In genomic region chr17:21286066-21286770, GRCh38 we compare ENCODE assay signal across 8 cellular contexts. TPM values are rescaled to one million over a fixed set of nuclear protein-coding genes. Genes with fewer than 3 reads are reported as not detected.
DNase-seq lines count a peak whose midpoint lies in the region; ATAC-seq and TF ChIP-seq lines count a peak whose summit lies in the region.

No MANE protein-coding gene starts in this region.

- peak overlapping the region; percentile 95 for H3K27ac Mint-ChIP-seq in activated naive CD4-positive, alpha-beta T cell treated with anti-CD3 and anti-CD28 coated beads for 36 hours
- H3K27ac Mint-ChIP-seq in activated CD8-positive, alpha-beta T cell treated with anti-CD3 and anti-CD28 coated beads, Interleukin-2, amount 10 ng/mL, durations not matched to agents 7 days and 5 days = peak overlapping the region; percentile 94

- no peak overlapping the region for H3K4ac ChIP-seq in neuronal stem cell (ENCODE audit: low read length)

- peak overlapping the region; percentile 31 for H2AFZ ChIP-seq in neuronal stem cell (ENCODE audit: low read length)

- no peak overlapping the region for H3K23ac ChIP-seq in neuronal stem cell (ENCODE audit: low read depth, low read length, poor library complexity)

- no CpG with 5 or more reads among the region's 16 CpGs for WGBS in neuronal stem cell (ENCODE audit: extremely low coverage in 2 of 2, insufficient read length in 2 of 2, insufficient replicate concordance in 1 of 2), 2 donors

- TF ChIP-seq CTCF in foreskin keratinocyte (conservative IDR thresholded peaks at IDR 0.05) = no peak

- H3K4me1 Mint-ChIP-seq in activated naive CD4-positive, alpha-beta T cell treated with anti-CD3 and anti-CD28 coated beads for 36 hours (ENCODE audit: low read depth) = peaks cover 60% of the 10 kb centered on the region
- H3K4me1 Mint-ChIP-seq in activated CD8-positive, alpha-beta T cell treated with anti-CD3 and anti-CD28 coated beads, Interleukin-2, amount 10 ng/mL, durations not matched to agents 7 days and 5 days (ENCODE audit: low read depth) = peaks cover 43% of the 10 kb centered on the region

- H3K27me3 ChIP-seq in foreskin keratinocyte = no peaks in the 10 kb centered on the region
- peaks cover 0 to 25% (median 20%) of the 10 kb centered on the region in 3 experiments for H3K27me3 ChIP-seq in neuronal stem cell (ENCODE audit: control insufficient read depth in 3 of 3, insufficient read depth in 3 of 3, low read depth in 1 of 3, low read length in 3 of 3)

- H4K91ac ChIP-seq in neuronal stem cell (ENCODE audit: low read depth, low read length, poor library complexity) = no peak overlapping the region

- H3K27ac ChIP-seq in foreskin keratinocyte (peak overlapping the region; percentile 72), neuronal stem cell (replicated peaks; ENCODE audit: low read length) (no peak overlapping the region)

- H3K79me1 ChIP-seq in neuronal stem cell (ENCODE audit: low read depth, low read length) = peaks cover 7% of the 10 kb centered on the region

- no peaks in the 10 kb centered on the region for H3K9me3 ChIP-seq in neuronal stem cell (replicated peaks in 1 of 2; ENCODE audit: control insufficient read depth in 2 of 2, insufficient read depth in 1 of 2, low read depth in 1 of 2, low read length in 2 of 2)

- H3K9ac ChIP-seq in neuronal stem cell (ENCODE audit: low read depth, low read length, poor library complexity) = no peak overlapping the region

- H2BK12ac ChIP-seq in neuronal stem cell (ENCODE audit: low read length) = no peak overlapping the region

- H3K4me1 ChIP-seq in foreskin keratinocyte (peaks cover 24% of the 10 kb centered on the region), neuronal stem cell (ENCODE audit: control insufficient read depth in 2 of 2, insufficient read depth in 1 of 2, low read depth in 1 of 2, low read length in 2 of 2) (peaks cover 12 to 23% of the 10 kb centered on the region in 2 donors)

- no peak overlapping the region for H3K14ac ChIP-seq in neuronal stem cell (ENCODE audit: low read length)

- peak overlapping the region; percentile 100 for H3K4me3 Mint-ChIP-seq in activated naive CD4-positive, alpha-beta T cell treated with anti-CD3 and anti-CD28 coated beads for 36 hours
- H3K4me3 Mint-ChIP-seq in activated CD8-positive, alpha-beta T cell treated with anti-CD3 and anti-CD28 coated beads, Interleukin-2, amount 10 ng/mL, durations not matched to agents 7 days and 5 days = peak overlapping the region; percentile 90

- CTCF ChIA-PET in activated naive CD4-positive, alpha-beta T cell treated with anti-CD3 and anti-CD28 coated beads for 36 hours (lab: Charles Lee) = interaction anchor here (1.0 to 4.0 kb wide), 10 partner anchors 10 to 293 kb away, joined by 3 to 26 read pairs (median 5); no protein-coding TSS in a partner anchor
- CTCF ChIA-PET in activated CD8-positive, alpha-beta T cell treated with anti-CD3 and anti-CD28 coated beads, Interleukin-2, amount 10 ng/mL, durations not matched to agents 7 days and 5 days (lab: Charles Lee) = interaction anchor here (1.1 to 2.2 kb wide), 3 partner anchors 159 to 225 kb away, joined by 3 to 7 read pairs (median 3); partner anchors contain the start of gene DHRS7B

- peak overlapping the region in 1 of 2 donors; percentile 72 for H3K4me3 ChIP-seq in neuronal stem cell (ENCODE audit: low read length in 2 of 2)

- H2BK120ac ChIP-seq in neuronal stem cell (ENCODE audit: low read depth, low read length) = no peak overlapping the region

- intact Hi-C loops in activated naive CD4-positive, alpha-beta T cell treated with anti-CD3 and anti-CD28 coated beads for 36 hours (cut with micrococcal nuclease) = loop anchor here (2.0 to 10.0 kb wide), 3 partner anchors 253 to 481 kb away; no protein-coding TSS in a partner anchor

- no peak overlapping the region for H3K18ac ChIP-seq in neuronal stem cell (ENCODE audit: low read length)

- H3K27me3 Mint-ChIP-seq in activated naive CD4-positive, alpha-beta T cell treated with anti-CD3 and anti-CD28 coated beads for 36 hours (ENCODE audit: low read depth) = peaks cover 2% of the 10 kb centered on the region
- no peaks in the 10 kb centered on the region for H3K27me3 Mint-ChIP-seq in activated CD8-positive, alpha-beta T cell treated with anti-CD3 and anti-CD28 coated beads, Interleukin-2, amount 10 ng/mL, durations not matched to agents 7 days and 5 days (ENCODE audit: low read depth)

- DNase-seq in activated naive CD4-positive, alpha-beta T cell treated with anti-CD3 and anti-CD28 coated beads for 36 hours = peak; percentile 25
- DNase-seq in activated naive CD4-positive, alpha-beta T cell (lab: John Stamatoyannopoulos, UW) = no peak
- DNase-seq in NCI-H2107 treated with DMSO at 0.1 percent for 48 hours (lab: John Stamatoyannopoulos, UW; ENCODE audit: unreplicated experiment) = peak; percentile 64
- no peak for DNase-seq in activated CD8-positive, alpha-beta T cell treated with anti-CD3 and anti-CD28 coated beads, Interleukin-2, amount 10 ng/mL, durations not matched to agents 7 days and 5 days
- DNase-seq in foreskin keratinocyte = peak; percentile 87 to 93
- no peak for DNase-seq in neuronal stem cell (ENCODE audit: low spot score)
- no peak for DNase-seq in activated CD4-positive, CD25-positive, alpha-beta regulatory T cell (lab: John Stamatoyannopoulos, UW)
- no peak for DNase-seq in activated effector memory CD4-positive, alpha-beta T cell treated with anti-CD3 and anti-CD28 coated beads, Interleukin-2, amount 50 U/mL, for 16 hours

- POLR2A ChIA-PET in activated CD8-positive, alpha-beta T cell treated with anti-CD3 and anti-CD28 coated beads, Interleukin-2, amount 10 ng/mL, durations not matched to agents 7 days and 5 days (lab: Charles Lee) = interaction anchor here (1.5 to 3.3 kb wide), 2 partner anchors 10 to 243 kb away, joined by 5 to 13 read pairs; partner anchors contain the start of gene USP22

- H2BK5ac ChIP-seq in neuronal stem cell (ENCODE audit: low read length) = peak overlapping the region; percentile 16

- peak overlapping the region; percentile 12 for H2AK5ac ChIP-seq in neuronal stem cell (ENCODE audit: low read depth, low read length)

- H3K4me2 ChIP-seq in neuronal stem cell (ENCODE audit: insufficient read depth, low read length, poor library complexity, severe bottlenecking) = peak overlapping the region; percentile 92

- ATAC-seq in activated CD8-positive, alpha-beta T cell treated with anti-CD3 and anti-CD28 coated beads, Interleukin-2, amount 10 ng/mL, durations not matched to agents 7 days and 5 days = no peak
- peak; percentile 36 for ATAC-seq in foreskin keratinocyte

- no peaks in the 10 kb centered on the region for H3K36me3 ChIP-seq in neuronal stem cell (replicated peaks in 1 of 2; ENCODE audit: control insufficient read depth in 2 of 2, insufficient read depth in 2 of 2, low read length in 2 of 2)

- no peaks in the 10 kb centered on the region for H3K9me3 Mint-ChIP-seq in activated naive CD4-positive, alpha-beta T cell treated with anti-CD3 and anti-CD28 coated beads for 36 hours
- H3K9me3 Mint-ChIP-seq in activated CD8-positive, alpha-beta T cell treated with anti-CD3 and anti-CD28 coated beads, Interleukin-2, amount 10 ng/mL, durations not matched to agents 7 days and 5 days (ENCODE audit: insufficient read depth) = no peaks in the 10 kb centered on the region

- H4K8ac ChIP-seq in neuronal stem cell (ENCODE audit: low read depth, low read length) = no peak overlapping the region

- peaks cover 16% of the 10 kb centered on the region for H3K36me3 Mint-ChIP-seq in activated naive CD4-positive, alpha-beta T cell treated with anti-CD3 and anti-CD28 coated beads for 36 hours (ENCODE audit: low read depth)
- peaks cover 16% of the 10 kb centered on the region for H3K36me3 Mint-ChIP-seq in activated CD8-positive, alpha-beta T cell treated with anti-CD3 and anti-CD28 coated beads, Interleukin-2, amount 10 ng/mL, durations not matched to agents 7 days and 5 days (ENCODE audit: low read depth)

- H2BK15ac ChIP-seq in neuronal stem cell (ENCODE audit: low read length) = no peak overlapping the region

RNA-seq across cellular contexts. Expression of gene MAP2K3, which starts 1.7 kb away (rescaled TPM):
- 10 to 100 TPM; 87.0 to 87.2 TPM for total RNA-seq in activated naive CD4-positive, alpha-beta T cell treated with anti-CD3 and anti-CD28 coated beads for 36 hours
- 10 to 100 TPM; 57.4 to 57.8 TPM for total RNA-seq in activated CD8-positive, alpha-beta T cell treated with anti-CD3 and anti-CD28 coated beads, Interleukin-2, amount 10 ng/mL, durations not matched to agents 7 days and 5 days
- total RNA-seq in foreskin keratinocyte = 50.6 and 54.5 TPM in 2 replicates
- 61.3 and 61.6 TPM in 2 replicates for polyA plus RNA-seq in foreskin keratinocyte
- polyA plus RNA-seq in neuronal stem cell (2013, experiment 1 of 2) = 10.2 TPM
- polyA plus RNA-seq in neuronal stem cell (2013, experiment 2 of 2) = 10.8 TPM

RNA-seq across cellular contexts. Expression of gene NATD1, which starts 33.0 kb away (rescaled TPM):
- total RNA-seq in activated naive CD4-positive, alpha-beta T cell treated with anti-CD3 and anti-CD28 coated beads for 36 hours = 1 to 10 TPM; 2.1 to 2.5 TPM
- 1 to 10 TPM; 1.1 to 1.3 TPM for total RNA-seq in activated CD8-positive, alpha-beta T cell treated with anti-CD3 and anti-CD28 coated beads, Interleukin-2, amount 10 ng/mL, durations not matched to agents 7 days and 5 days
- 1.2 and 2.6 TPM in 2 replicates for total RNA-seq in foreskin keratinocyte
- 0.97 and 1.8 TPM in 2 replicates for polyA plus RNA-seq in foreskin keratinocyte
- 8.8 TPM for polyA plus RNA-seq in neuronal stem cell (2013, experiment 1 of 2)
- polyA plus RNA-seq in neuronal stem cell (2013, experiment 2 of 2) = 8.8 TPM

Comparison
In these comparisons a context has a peak if more than half of its experiments do, and no peak if none do; other contexts are left out.
1. DNase-seq: peak in activated naive CD4-positive, alpha-beta T cell treated with anti-CD3 and anti-CD28 coated beads for 36 hours (single experiment), NCI-H2107 treated with DMSO at 0.1 percent for 48 hours (single experiment) and foreskin keratinocyte (2 of 2); none in activated naive CD4-positive, alpha-beta T cell (0 of 4), activated CD8-positive, alpha-beta T cell treated with anti-CD3 and anti-CD28 coated beads, Interleukin-2, amount 10 ng/mL, durations not matched to agents 7 days and 5 days (single experiment), neuronal stem cell (single experiment), activated CD4-positive, CD25-positive, alpha-beta regulatory T cell (0 of 4) and activated effector memory CD4-positive, alpha-beta T cell treated with anti-CD3 and anti-CD28 coated beads, Interleukin-2, amount 50 U/mL, for 16 hours (single experiment).